In the genomic region with DNA sequence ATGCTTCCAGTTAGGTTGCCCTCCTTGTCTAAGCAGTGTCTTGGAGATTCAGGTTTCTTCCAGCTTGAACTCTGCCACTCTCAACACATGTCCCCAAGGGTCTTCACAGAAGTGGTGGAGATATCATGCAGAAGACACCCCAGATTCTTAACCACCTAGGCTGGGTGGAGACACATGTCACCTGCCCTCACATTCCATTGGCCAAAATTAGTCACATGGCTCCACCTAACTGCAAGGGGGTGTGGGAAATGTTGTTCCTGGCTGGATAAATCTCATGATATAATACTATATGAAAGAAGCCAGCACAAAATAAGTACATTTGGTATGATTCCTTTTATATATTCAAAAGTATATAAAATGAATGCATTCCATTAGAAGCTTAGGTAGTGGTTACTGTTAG, we compare ENCODE assay signal across 1 cellular context.
TF ChIP-seq lines count a peak whose summit lies in the region.

No MANE protein-coding gene starts in this region.

TF ChIP-seq in A549, 52 proteins besides CTCF, POLR2A, EP300 and RAD21 (continued from another document):
- TF ChIP-seq REST (IDR thresholded peaks at IDR 0.05) (no peak), EHMT2 (IDR thresholded peaks at IDR 0.05; ENCODE audit: low read depth) (no peak)
